Comparison of ENCODE assay signal across 21 cellular contexts in the genomic region with DNA sequence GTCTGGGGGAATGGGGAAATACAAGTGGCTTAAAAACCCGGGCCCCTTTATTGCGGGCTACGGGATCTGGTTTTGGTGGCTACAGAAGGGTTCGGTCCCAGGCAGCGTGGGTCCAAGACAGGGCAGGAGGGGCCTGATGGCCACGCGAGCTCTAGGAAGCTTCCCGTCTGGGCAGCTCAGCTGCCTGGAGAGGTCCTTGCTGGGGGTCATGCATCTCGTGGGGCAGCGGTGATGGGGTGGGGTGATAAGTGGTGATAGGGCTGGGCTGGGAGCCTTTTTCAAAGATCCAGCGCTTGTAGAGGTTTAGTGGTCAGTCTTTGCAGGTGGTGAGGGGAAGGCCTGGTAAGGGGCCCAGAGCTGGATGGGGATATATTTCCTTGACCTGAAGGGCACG. TPM values are rescaled to one million over a fixed set of nuclear protein-coding genes. Genes with fewer than 3 reads are reported as not detected.
A peak's percentile ranks its signal among the peaks of the same experiment; 100 is the strongest.
DNase-seq lines count a peak whose midpoint lies in the region; ATAC-seq and TF ChIP-seq lines count a peak whose summit lies in the region.
"Had no signal": no experiment of that assay in that cellular context is flagged by ENCODE, and none has a peak within 500 bp of the region (broad histone marks: within the 10 kb centered on the region; RNA-seq: fewer than 3 reads in every experiment).

No MANE protein-coding gene starts in this region.

- no peak overlapping the region for H2AFZ ChIP-seq in SK-N-SH (ENCODE audit: low read depth)
- H2AFZ ChIP-seq in neural progenitor cell (replicated peaks), result no peak overlapping the region

- H3K4me3 ChIP-seq in SK-N-SH (ENCODE audit: low read depth in 2 of 2, low read length in 1 of 2), result peak overlapping the region; percentile 58 to 83
- peak overlapping the region; percentile 46 for H3K4me3 ChIP-seq in NT2/D1 (ENCODE audit: insufficient read length, low read depth)
- peak overlapping the region; percentile 56 for H3K4me3 ChIP-seq in endodermal cell (ENCODE audit: low read length)
- H3K4me3 ChIP-seq in neural progenitor cell, result no peak overlapping the region
- H3K4me3 ChIP-seq: prostate gland had no signal

- H3K27me3 Mint-ChIP-seq in endodermal cell (ENCODE audit: insufficient read depth) (peaks cover 45% of the 10 kb centered on the region), neural progenitor cell (ENCODE audit: insufficient read depth, low read depth) (peaks cover 40% of the 10 kb centered on the region)

- no peaks in the 10 kb centered on the region for H3K9me2 ChIP-seq in SK-N-SH

- H3K9ac ChIP-seq in SK-N-SH (peak overlapping the region; percentile 54; the same call in 1 of the 2 replicates), NT2/D1 (ENCODE audit: insufficient read length, low read depth) (peak overlapping the region; percentile 77), endodermal cell (ENCODE audit: extremely low read depth, low read length, poor library complexity, severe bottlenecking) (no peak overlapping the region), neural progenitor cell (no peak overlapping the region)

- H3K36me3 ChIP-seq in SK-N-SH (replicated peaks in 1 of 2; ENCODE audit: control insufficient read depth in 1 of 2, insufficient read depth in 2 of 2, low read length in 1 of 2) (peaks cover 10 to 18% of the 10 kb centered on the region in 2 experiments), NT2/D1 (ENCODE audit: insufficient read depth, insufficient read length, low read length) (peaks cover 12% of the 10 kb centered on the region), endodermal cell (ENCODE audit: control insufficient read depth, insufficient read depth, low read length) (peaks cover 7% of the 10 kb centered on the region), neural progenitor cell (no peaks in the 10 kb centered on the region)
- H3K36me3 ChIP-seq: prostate gland, thoracic aorta had no signal

- H3K9me3 Mint-ChIP-seq in endodermal cell, result no peaks in the 10 kb centered on the region
- H3K9me3 Mint-ChIP-seq in neural progenitor cell, result peaks cover 15% of the 10 kb centered on the region

- H3K4me1 Mint-ChIP-seq in endodermal cell (peaks cover 15% of the 10 kb centered on the region), neural progenitor cell (peaks cover 26% of the 10 kb centered on the region)

- H3K27me3 ChIP-seq in SK-N-SH (ENCODE audit: insufficient read depth) (no peaks in the 10 kb centered on the region; the same call in 1 of the 2 replicates), NT2/D1 (ENCODE audit: insufficient read depth, insufficient read length) (peaks cover 27% of the 10 kb centered on the region), endodermal cell (ENCODE audit: control insufficient read depth, insufficient read depth, low read length, poor library complexity, severe bottlenecking) (peaks cover 81% of the 10 kb centered on the region), neural progenitor cell (peaks cover 98% of the 10 kb centered on the region)

- H3K36me3 Mint-ChIP-seq in endodermal cell (ENCODE audit: low read depth) (peaks cover 4% of the 10 kb centered on the region), neural progenitor cell (peaks cover 8% of the 10 kb centered on the region)

- H3K4me1 ChIP-seq in SK-N-SH (ENCODE audit: control insufficient read depth in 1 of 2, insufficient read depth in 2 of 2, low read depth in 1 of 2, low read length in 1 of 2) (peaks cover 17% of the 10 kb centered on the region in 2 experiments; a peak in 2 of 4 replicates), NT2/D1 (ENCODE audit: insufficient read depth, insufficient read length) (peaks cover 9% of the 10 kb centered on the region), endodermal cell (ENCODE audit: control insufficient read depth, insufficient read depth, low read length) (no peaks in the 10 kb centered on the region), neural progenitor cell (peaks cover 25% of the 10 kb centered on the region)

- H3F3A ChIP-seq in SK-N-SH (replicated peaks; ENCODE audit: insufficient read depth) (peaks cover 25% of the 10 kb centered on the region), neural progenitor cell (ENCODE audit: low read depth) (peaks cover 18% of the 10 kb centered on the region)

- CTCF ChIA-PET in SK-N-SH (lab: Yijun Ruan, JAX), result interaction anchor here (1.2 to 19.7 kb wide), 7 partner anchors 66 to 188 kb away, joined by 3 to 314 read pairs (median 13); partner anchors contain the start of gene CLPB

- no peaks in the 10 kb centered on the region; the same call in 1 of the 2 replicates for H4K20me1 ChIP-seq in SK-N-SH (ENCODE audit: insufficient read depth)
- H4K20me1 ChIP-seq in neural progenitor cell (ENCODE audit: low read depth), result peaks cover 14% of the 10 kb centered on the region

- H3K27ac ChIP-seq in SK-N-SH (ENCODE audit: low read depth in 2 of 2, low read length in 1 of 2) (peak overlapping the region; percentile 36 to 90; a peak in 3 of 4 replicates), endodermal cell (ENCODE audit: low read depth, low read length) (no peak overlapping the region), neural progenitor cell (no peak overlapping the region)
- H3K27ac ChIP-seq: 22Rv1, prostate gland, spleen, thoracic aorta had no signal

- H3K79me2 ChIP-seq in SK-N-SH (ENCODE audit: insufficient read depth) (peaks cover 24% of the 10 kb centered on the region), neural progenitor cell (ENCODE audit: low read depth) (no peaks in the 10 kb centered on the region)

- WGBS in SK-N-SH (ENCODE audit: low lambda C conversion rate), result 30% methylated on average over 10 of the region's 12 CpGs
- WGBS in endodermal cell (ENCODE audit: insufficient coverage in 1 of 2, insufficient read length in 1 of 2), 2 experiments, result 77 to 82% methylated on average over 11 to 12 of the region's 12 CpGs

- H3K27ac Mint-ChIP-seq in endodermal cell (no peak overlapping the region), neural progenitor cell (no peak overlapping the region)

- DNase-seq in SK-N-SH (no peak), NT2/D1 (ENCODE audit: low read depth, low spot score) (no peak), endodermal cell (no peak), neural progenitor cell (ENCODE audit: low spot score) (no peak), DMS114 treated with DMSO at 0.1 percent for 48 hours (lab: John Stamatoyannopoulos, UW; ENCODE audit: unreplicated experiment) (no peak), AG08395 (ENCODE audit: low spot score) (no peak), NCI-H1092 treated with DMSO at 0.1 percent for 48 hours (lab: John Stamatoyannopoulos, UW) (no peak)
- DNase-seq: activated gamma-delta T cell, C1 segment of cervical spinal cord, Karpas-422, left ventricle myocardium superior, NCI-H2171 treated with DMSO at 0.1 percent for 48 hours, OCI-M1, SIG-M5, spleen had no signal

- TF ChIP-seq CTCF in SK-N-SH (IDR thresholded peaks at IDR 0.05) (no peak), endodermal cell (conservative IDR thresholded peaks at IDR 0.05) (no peak), neural progenitor cell (IDR thresholded peaks at IDR 0.05) (no peak)

- H3K4me2 ChIP-seq in SK-N-SH, result peak overlapping the region; percentile 75
- H3K4me2 ChIP-seq in neural progenitor cell, result peak overlapping the region; percentile 84

- no peak for TF ChIP-seq EP300 in SK-N-SH (IDR thresholded peaks at IDR 0.05; ENCODE audit: borderline replicate concordance in 1 of 2, low read depth in 1 of 2, low read length in 1 of 2)

- no peaks in the 10 kb centered on the region for H3K9me3 ChIP-seq in SK-N-SH
- no peaks in the 10 kb centered on the region for H3K9me3 ChIP-seq in NT2/D1 (ENCODE audit: insufficient read depth, low read length)
- H3K9me3 ChIP-seq in endodermal cell (ENCODE audit: control insufficient read depth, low read length), result no peaks in the 10 kb centered on the region
- H3K9me3 ChIP-seq in neural progenitor cell (ENCODE audit: low read depth), result no peaks in the 10 kb centered on the region
- H3K9me3 ChIP-seq: prostate gland, thoracic aorta had no signal

- no peak for TF ChIP-seq RAD21 in SK-N-SH (IDR thresholded peaks at IDR 0.05; ENCODE audit: low read length)

- POLR2A ChIA-PET in SK-N-SH (lab: Yijun Ruan, JAX), result interaction anchor here (0.6 to 15.5 kb wide), 21 partner anchors 12 to 204 kb away, joined by 3 to 880 read pairs (median 10); partner anchors contain the start of gene CLPB

- H3K4me3 Mint-ChIP-seq in endodermal cell (no peak overlapping the region), neural progenitor cell (peak overlapping the region; percentile 81)

- ATAC-seq in SK-N-SH treated with all-trans-retinoic acid at 6 μM for 48 hours, result no peak
- ATAC-seq: left ventricle myocardium superior had no signal

TF ChIP-seq in SK-N-SH, 30 proteins besides CTCF, POLR2A, EP300 and RAD21 (continues in another document):
- no peak for TF ChIP-seq GATA2 (CRISPR knock-in tag; IDR thresholded peaks at IDR 0.05)
- TF ChIP-seq NRF1 (IDR thresholded peaks at IDR 0.05; ENCODE audit: low read depth, low read length), result no peak

TF ChIP-seq in SK-N-SH treated with all-trans-retinoic acid at 6 μM for 48 hours, 23 proteins besides CTCF, POLR2A, EP300 and RAD21 (continues in another document):
- TF ChIP-seq PPARA (CRISPR knock-in tag; IDR thresholded peaks at IDR 0.05; ENCODE audit: borderline replicate concordance), result no peak
- TF ChIP-seq ZNF70 (CRISPR knock-in tag; IDR thresholded peaks at IDR 0.05), result no peak

RNA-seq across cellular contexts. Expression of gene PHOX2A, which starts 0.8 kb away (rescaled TPM):
- polyA plus RNA-seq in SK-N-SH (2012; rRNA removed), result 65.0 and 75.6 TPM in 2 replicates
- 38.6 and 72.8 TPM in 2 replicates for polyA plus RNA-seq in SK-N-SH (2012; cell fraction: cytosol; rRNA removed)
- polyA plus RNA-seq in SK-N-SH (2012; cell fraction: nucleus; rRNA removed), result 47.3 and 62.5 TPM in 2 replicates
- under 1 TPM in 1 of 2 donors, not detected in 1; 0.92 TPM for total RNA-seq in endodermal cell
- polyA plus RNA-seq in endodermal cell (2013, experiment 1 of 2), result 1.7 TPM
- 1.9 TPM for polyA plus RNA-seq in endodermal cell (2013, experiment 2 of 2)
- total RNA-seq in neural progenitor cell (ENCODE audit: low replicate concordance), result not detected in 2 replicates
- total RNA-seq: aorta, cerebellum, left ventricle myocardium superior, spleen, thoracic aorta had no signal
- polyA plus RNA-seq: aorta had no signal

RNA-seq across cellular contexts. Expression of gene INPPL1, which starts 18.6 kb away (rescaled TPM):
- polyA plus RNA-seq in SK-N-SH (2012; rRNA removed), result 123 and 138 TPM in 2 replicates
- 26.6 and 41.4 TPM in 2 replicates for polyA plus RNA-seq in SK-N-SH (2012; cell fraction: cytosol; rRNA removed)
- polyA plus RNA-seq in SK-N-SH (2012; cell fraction: nucleus; rRNA removed), result 712 and 808 TPM in 2 replicates
- total RNA-seq in endodermal cell (100 to 1,000 TPM; 230 to 325 TPM), neural progenitor cell (ENCODE audit: low replicate concordance) (30.8 and 64.8 TPM in 2 replicates)
- 149 TPM for polyA plus RNA-seq in endodermal cell (2013, experiment 1 of 2)
- polyA plus RNA-seq in endodermal cell (2013, experiment 2 of 2), result 148 TPM

RNA-seq across cellular contexts. Expression of gene FOLR2, which starts 26.6 kb away (rescaled TPM):
- polyA plus RNA-seq in SK-N-SH (2012; rRNA removed), result not detected in 2 replicates
- polyA plus RNA-seq in SK-N-SH (2012; cell fraction: cytosol; rRNA removed), result not detected in 2 replicates
- not detected in 2 replicates for polyA plus RNA-seq in SK-N-SH (2012; cell fraction: nucleus; rRNA removed)
- not detected for total RNA-seq in endodermal cell
- not detected for polyA plus RNA-seq in endodermal cell (2013, experiment 1 of 2)
- polyA plus RNA-seq in endodermal cell (2013, experiment 2 of 2), result not detected
- total RNA-seq in neural progenitor cell (ENCODE audit: low replicate concordance), result not detected in 2 replicates

RNA-seq across cellular contexts. Expression of gene FOLR1, which starts 51.2 kb away (rescaled TPM):
- polyA plus RNA-seq in SK-N-SH (2012; rRNA removed), result 0.26 TPM in 1 of 2 replicates, not detected in the other
- 0.08 and 0.14 TPM in 2 replicates for polyA plus RNA-seq in SK-N-SH (2012; cell fraction: cytosol; rRNA removed)
- 0.05 and 0.15 TPM in 2 replicates for polyA plus RNA-seq in SK-N-SH (2012; cell fraction: nucleus; rRNA removed)
- total RNA-seq in endodermal cell (10 to 100 TPM; 13.8 to 19.3 TPM), neural progenitor cell (ENCODE audit: low replicate concordance) (3.6 and 9.6 TPM in 2 replicates)
- 5.8 TPM for polyA plus RNA-seq in endodermal cell (2013, experiment 1 of 2)
- 4.8 TPM for polyA plus RNA-seq in endodermal cell (2013, experiment 2 of 2)
- total RNA-seq: aorta, spleen, thoracic aorta had no signal
- polyA plus RNA-seq: aorta had no signal

Comparison
In these comparisons a context has a peak if more than half of its experiments do, and no peak if none do; other contexts are left out.
1. H3K27ac ChIP-seq: peak in SK-N-SH (2 of 2); none in endodermal cell (single experiment) and neural progenitor cell (single experiment).
2. H3K9ac ChIP-seq: peak in SK-N-SH (single experiment) and NT2/D1 (single experiment); none in endodermal cell (single experiment) and neural progenitor cell (single experiment).